In the genomic region with DNA sequence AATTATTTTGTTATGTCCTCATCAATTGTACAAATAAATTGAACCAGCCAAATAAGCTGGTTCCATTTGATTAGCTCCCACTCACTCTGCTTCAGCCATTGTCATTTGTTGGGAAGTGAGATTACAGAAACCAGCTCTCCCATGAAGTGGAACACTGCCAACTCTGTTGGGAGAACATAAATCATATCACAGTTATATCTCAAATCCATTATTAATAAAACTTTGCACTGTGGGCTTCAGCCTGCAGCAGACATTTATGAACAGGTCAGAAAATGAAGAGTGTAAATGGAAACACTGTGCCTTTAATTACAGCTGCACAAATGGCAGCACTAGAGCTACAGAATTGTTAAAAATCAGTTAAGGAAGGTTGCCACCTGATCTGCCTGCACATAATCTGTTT, we compare ENCODE assay signal across 33 cellular contexts. TPM values are rescaled to one million over a fixed set of nuclear protein-coding genes. Genes with fewer than 3 reads are reported as not detected.
"Had no signal": no experiment of that assay in that cellular context is flagged by ENCODE, and none has a peak within 500 bp of the region (broad histone marks: within the 10 kb centered on the region; RNA-seq: fewer than 3 reads in every experiment).

No MANE protein-coding gene starts in this region.

- H3K4me1 ChIP-seq: esophagus muscularis mucosa, foreskin keratinocyte, gastrocnemius medialis, heart left ventricle had no signal

- H3K36me3 ChIP-seq: brain microvascular endothelial cell, esophagus muscularis mucosa, gastrocnemius medialis, heart left ventricle, WERI-Rb-1 had no signal

- ATAC-seq: activated CD4-positive, CD25-positive, alpha-beta regulatory T cell treated with anti-CD3 and anti-CD28 coated beads, Interleukin-2, amount 50 U/mL, for 24 hours; activated CD8-positive, alpha-beta T cell treated with anti-CD3 and anti-CD28 coated beads for 36 hours; activated T-cell treated with anti-CD3 and anti-CD28 coated beads, Interleukin-2, amount 50 U/mL, for 4 hours; activated T-helper 17 cell treated with anti-CD3 and anti-CD28 coated beads, Interleukin-2, amount 50 U/mL, for 72 hours; foreskin keratinocyte; gastrocnemius medialis; heart left ventricle; T-helper 17 cell had no signal

- H3K4me3 ChIP-seq: coronary artery, dorsolateral prefrontal cortex, esophagus muscularis mucosa, gastrocnemius medialis, heart left ventricle had no signal

- H3K9me3 ChIP-seq: esophagus muscularis mucosa, gastrocnemius medialis, heart left ventricle had no signal

- H3K27me3 ChIP-seq: brain microvascular endothelial cell, dorsolateral prefrontal cortex, esophagus muscularis mucosa, foreskin keratinocyte, gastrocnemius medialis, heart left ventricle had no signal

- DNase-seq: activated B cell treated with CpG ODN at 0.5 μM for 24 hours; activated CD4-positive, alpha-beta T cell treated with anti-CD3 and anti-CD28 coated beads for 48 hours; activated CD4-positive, alpha-beta T cell treated with anti-CD3 and anti-CD28 coated beads, Interleukin-2, amount 50 U/mL, for 1 hour; activated CD4-positive, alpha-beta T cell treated with anti-CD3 and anti-CD28 coated beads, Interleukin-2, amount 50 U/mL, for 48 hours; activated CD8-positive, alpha-beta memory T cell treated with anti-CD3 and anti-CD28 coated beads for 24 hours; activated CD8-positive, alpha-beta T cell treated with anti-CD3 and anti-CD28 coated beads for 36 hours; activated effector memory CD4-positive, alpha-beta T cell treated with Interleukin-2 at 50 U/mL for 16 hours; activated gamma-delta T cell treated with Interleukin-2 at 50 U/mL for 16 hours; activated naive CD4-positive, alpha-beta T cell treated with anti-CD3 and anti-CD28 coated beads, Interleukin-2, amount 50 U/mL, for 16 hours; activated naive CD4-positive, alpha-beta T cell treated with Interleukin-2 at 50 U/mL for 16 hours; activated T-cell treated with anti-CD3 and anti-CD28 coated beads, Interleukin-2, amount 50 U/mL, for 4 hours; amniotic stem cell; anterior cingulate cortex; brain microvascular endothelial cell; dorsolateral prefrontal cortex; effector memory CD4-positive, alpha-beta T cell; endodermal cell; erythroblast; foreskin keratinocyte; gastrocnemius medialis; glutamatergic neuron; heart left ventricle; T-helper 17 cell; T1000; WERI-Rb-1 had no signal

- H3K27ac ChIP-seq: brain microvascular endothelial cell, coronary artery, dorsolateral prefrontal cortex, esophagus muscularis mucosa, foreskin keratinocyte, gastrocnemius medialis, heart left ventricle, WERI-Rb-1 had no signal

RNA-seq across cellular contexts. Expression of a gene that starts 46.7 kb away (rescaled TPM):
- total RNA-seq: activated B cell treated with CpG ODN at 0.5 μM for 24 hours; activated CD8-positive, alpha-beta T cell treated with anti-CD3 and anti-CD28 coated beads for 36 hours; activated T-cell treated with anti-CD3 and anti-CD28 coated beads, Interleukin-2, amount 50 U/mL, for 4 hours; activated T-helper 17 cell treated with anti-CD3 and anti-CD28 coated beads, Interleukin-2, amount 50 U/mL, for 72 hours; astrocyte; bronchial epithelial cell; cerebellum; dorsolateral prefrontal cortex; endodermal cell; esophagus muscularis mucosa; foreskin keratinocyte; gastrocnemius medialis; heart left ventricle; T-helper 17 cell had no signal
- polyA plus RNA-seq: adipose tissue, foreskin keratinocyte, heart left ventricle had no signal
